In the genomic region with DNA sequence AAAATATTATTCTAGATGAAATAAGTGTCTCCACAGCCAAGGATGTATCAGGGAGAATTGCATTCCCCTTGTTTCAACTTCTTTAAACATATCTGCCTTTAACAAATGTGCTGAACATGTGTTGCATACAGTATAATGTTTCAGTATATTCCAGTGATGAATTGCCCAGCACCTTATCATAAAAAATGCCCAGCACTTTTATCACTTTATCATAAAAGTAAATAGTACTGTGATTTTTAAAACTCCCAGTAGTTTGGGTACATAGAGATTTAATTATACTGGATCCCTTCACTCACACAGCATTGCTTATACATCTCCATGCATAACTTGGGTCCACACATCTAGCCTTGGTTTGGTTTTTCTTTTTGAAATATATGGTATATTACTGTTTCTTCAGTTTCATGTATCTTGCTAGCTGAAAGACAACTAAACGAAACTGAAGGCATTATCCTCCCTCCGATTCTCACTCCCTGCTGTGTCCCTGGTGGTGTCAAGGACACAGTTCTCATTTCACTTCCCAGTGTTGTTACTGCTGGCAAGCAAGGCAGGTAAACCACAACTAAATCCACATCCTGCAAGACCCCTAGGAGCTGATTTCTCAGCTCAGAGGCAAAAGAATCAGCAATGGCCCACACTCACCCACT, we compare ENCODE assay signal across 24 cellular contexts.
DNase-seq lines count a peak whose midpoint lies in the region; ATAC-seq and TF ChIP-seq lines count a peak whose summit lies in the region.
"Had no signal": no experiment of that assay in that cellular context is flagged by ENCODE, and none has a peak within 500 bp of the region (broad histone marks: within the 10 kb centered on the region; RNA-seq: fewer than 3 reads in every experiment).

No MANE protein-coding gene starts in this region.

- WGBS in sigmoid colon, 2 donors, result 51 to 60% methylated on average over 2 of the region's 2 CpGs

- no peak for TF ChIP-seq EP300 in sigmoid colon (IDR thresholded peaks at IDR 0.05)

- H3K4me2 ChIP-seq in DND-41 (ENCODE audit: insufficient read depth, low read length), result no peak overlapping the region
- H3K4me2 ChIP-seq in fibroblast of lung (ENCODE audit: extremely low read depth, insufficient read depth, low read length), result no peak overlapping the region
- no peak overlapping the region for H3K4me2 ChIP-seq in GM23338
- H3K4me2 ChIP-seq: PC-9 had no signal

- H3K9me3 ChIP-seq in DND-41 (ENCODE audit: insufficient read depth, low read length, severe bottlenecking) (no peaks in the 10 kb centered on the region), SJSA1 (replicated peaks) (no peaks in the 10 kb centered on the region), fibroblast of lung (ENCODE audit: control insufficient read depth, insufficient read depth, low read depth, low read length) (no peaks in the 10 kb centered on the region), sigmoid colon (no peaks in the 10 kb centered on the region)
- H3K9me3 ChIP-seq: pancreas had no signal

- H3K4me3 ChIP-seq in DND-41 (ENCODE audit: low read depth in 1 of 2, low read length in 2 of 2), result no peak overlapping the region
- no peak overlapping the region for H3K4me3 ChIP-seq in SJSA1
- H3K4me3 ChIP-seq in fibroblast of lung (replicated peaks in 1 of 4; ENCODE audit: control extremely low read depth in 1 of 4, insufficient read depth in 1 of 4, low read depth in 3 of 4, low read length in 4 of 4), result no peak overlapping the region
- no peak overlapping the region for H3K4me3 ChIP-seq in sigmoid colon
- no peak overlapping the region for H3K4me3 ChIP-seq in GM23338
- H3K4me3 ChIP-seq: dorsolateral prefrontal cortex, pancreas, PC-9, skin epidermis had no signal

- H3K36me3 Mint-ChIP-seq in GM23338 (ENCODE audit: low read depth), result no peaks in the 10 kb centered on the region
- H3K36me3 Mint-ChIP-seq: naive B cell had no signal

- intact Hi-C loops in sigmoid colon (cut with DNase I), result no loop called here

- H3K27me3 ChIP-seq in DND-41 (ENCODE audit: insufficient read depth, low read length, poor library complexity) (no peaks in the 10 kb centered on the region), SJSA1 (replicated peaks) (no peaks in the 10 kb centered on the region), fibroblast of lung (ENCODE audit: control insufficient read depth, insufficient read depth, low read length) (no peaks in the 10 kb centered on the region), sigmoid colon (no peaks in the 10 kb centered on the region), GM23338 (ENCODE audit: insufficient read depth) (no peaks in the 10 kb centered on the region)
- H3K27me3 ChIP-seq: dorsolateral prefrontal cortex, pancreas had no signal

- no peak overlapping the region for H3K27ac Mint-ChIP-seq in GM23338
- H3K27ac Mint-ChIP-seq: T-helper 1 cell treated with Interleukin-12 subunit alpha and Interleukin-12 subunit beta and Interleukin-4 antibody, amounts not matched to agents 30 μg/mL and 1 μg/mL, for 36 hours had no signal

- peak; percentile 88 for ATAC-seq in DND-41 (ENCODE audit: insufficient read depth, low read depth)
- ATAC-seq in GM23338, result no peak
- ATAC-seq: stimulated activated naive CD8-positive, alpha-beta T cell treated with anti-CD3 and anti-CD28 coated beads, Interleukin-15, amount 100 ng/mL, for 72 hours had no signal

- 0 out of 2 replicates have a peak overlapping the region, but pooled peaks have one; percentile 18 for H3K27ac ChIP-seq in DND-41 (ENCODE audit: low read length)
- H3K27ac ChIP-seq in SJSA1, result peak overlapping the region; percentile 67
- peak overlapping the region; percentile 9 for H3K27ac ChIP-seq in fibroblast of lung (ENCODE audit: insufficient read depth, low read length)
- peak overlapping the region in 3 of 4 donors; percentile 35 to 49 (median 38) for H3K27ac ChIP-seq in sigmoid colon
- H3K27ac ChIP-seq in GM23338 (ENCODE audit: low read depth), result no peak overlapping the region
- H3K27ac ChIP-seq: PC-9, WERI-Rb-1 had no signal

- H3K4me3 Mint-ChIP-seq in GM23338, result no peak overlapping the region
- H3K4me3 Mint-ChIP-seq: naive B cell; stimulated activated naive CD8-positive, alpha-beta T cell treated with anti-CD3 and anti-CD28 coated beads, Interleukin-15, amount 100 ng/mL, for 72 hours; T-helper 1 cell treated with Interleukin-12 subunit alpha and Interleukin-12 subunit beta and Interleukin-4 antibody, amounts not matched to agents 30 μg/mL and 1 μg/mL, for 36 hours had no signal

- no peaks in the 10 kb centered on the region for H3K9me3 Mint-ChIP-seq in GM23338
- H3K9me3 Mint-ChIP-seq: stimulated activated naive CD8-positive, alpha-beta T cell treated with anti-CD3 and anti-CD28 coated beads, Interleukin-15, amount 100 ng/mL, for 72 hours; T-helper 1 cell treated with Interleukin-12 subunit alpha and Interleukin-12 subunit beta and Interleukin-4 antibody, amounts not matched to agents 30 μg/mL and 1 μg/mL, for 36 hours had no signal

- H2AFZ ChIP-seq in DND-41 (ENCODE audit: low read depth, low read length) (no peak overlapping the region), fibroblast of lung (ENCODE audit: low read length) (no peak overlapping the region), GM23338 (no peak overlapping the region)
- H2AFZ ChIP-seq: PC-9 had no signal

- DNase-seq in DND-41 (peak; percentile 40), SJSA1 (ENCODE audit: low read depth in 1 of 2, low spot score in 2 of 2) (no peak), fibroblast of lung (ENCODE audit: low read depth in 2 of 2) (no peak), sigmoid colon (no peak), NCI-H510A treated with DMSO at 0.1 percent for 48 hours (lab: John Stamatoyannopoulos, UW) (no peak), GM23338 (ENCODE audit: low spot score) (no peak), Ammon's horn (ENCODE audit: low spot score) (no peak)
- no peak for DNase-seq in activated CD8-positive, alpha-beta memory T cell treated with anti-CD3 and anti-CD28 coated beads, Interleukin-2, amount 50 U/mL, for 4 hours
- DNase-seq: activated CD4-positive, alpha-beta T cell treated with anti-CD3 and anti-CD28 coated beads, Interleukin-2, amount 50 U/mL, for 4 hours; activated gamma-delta T cell treated with Interleukin-2 at 50 U/mL for 16 hours; activated T-cell treated with anti-CD3 and anti-CD28 coated beads for 4 hours; COR-L47; dorsolateral prefrontal cortex; foreskin melanocyte; kidney; naive B cell; NCI-H748 treated with DMSO at 0.1 percent for 48 hours; PC-9; stimulated activated CD4-positive, alpha-beta T cell treated with anti-CD3 and anti-CD28 coated beads, Interleukin-4, amount 100 ng/mL, for 24 hours; stimulated activated naive CD8-positive, alpha-beta T cell treated with anti-CD3 and anti-CD28 coated beads, Interleukin-15, amount 100 ng/mL, for 72 hours; WERI-Rb-1 had no signal

- H3K9me2 ChIP-seq in GM23338 (ENCODE audit: insufficient read depth), result no peaks in the 10 kb centered on the region

- peaks cover 11% of the 10 kb centered on the region for H3K4me1 Mint-ChIP-seq in GM23338
- H3K4me1 Mint-ChIP-seq: naive B cell; stimulated activated naive CD8-positive, alpha-beta T cell treated with anti-CD3 and anti-CD28 coated beads, Interleukin-15, amount 100 ng/mL, for 72 hours had no signal

- no peaks in the 10 kb centered on the region for H3K27me3 Mint-ChIP-seq in GM23338 (ENCODE audit: insufficient read depth, low read depth, poor library complexity)

- TF ChIP-seq POLR2A in sigmoid colon (IDR thresholded peaks at IDR 0.05), result no peak

- H3K79me2 ChIP-seq in DND-41 (ENCODE audit: insufficient read depth, low read length) (no peaks in the 10 kb centered on the region), fibroblast of lung (ENCODE audit: control insufficient read depth, insufficient read depth, low read length) (no peaks in the 10 kb centered on the region), GM23338 (replicated peaks; ENCODE audit: insufficient read depth) (no peaks in the 10 kb centered on the region)

- H4K20me1 ChIP-seq in DND-41 (ENCODE audit: insufficient read depth, low read length) (no peaks in the 10 kb centered on the region), fibroblast of lung (ENCODE audit: control insufficient read depth, extremely low read depth, insufficient read depth, low read length) (no peaks in the 10 kb centered on the region), GM23338 (replicated peaks; ENCODE audit: insufficient read depth) (no peaks in the 10 kb centered on the region)

- TF ChIP-seq CTCF in DND-41 (IDR thresholded peaks at IDR 0.05; ENCODE audit: borderline replicate concordance, extremely low read depth, low read length, poor library complexity, severe bottlenecking) (no peak), fibroblast of lung (conservative IDR thresholded peaks at IDR 0.05 in 1 of 2, IDR thresholded peaks at IDR 0.05 in 1 of 2; ENCODE audit: low read depth in 1 of 2, low read length in 2 of 2) (no peak), sigmoid colon (IDR thresholded peaks at IDR 0.05) (no peak), GM23338 (conservative IDR thresholded peaks at IDR 0.05; ENCODE audit: low read depth in 2 of 2) (no peak)

- H3K36me3 ChIP-seq in DND-41 (ENCODE audit: insufficient read depth, low read length), result no peaks in the 10 kb centered on the region
- H3K36me3 ChIP-seq in SJSA1, result no peaks in the 10 kb centered on the region
- no peaks in the 10 kb centered on the region for H3K36me3 ChIP-seq in fibroblast of lung (ENCODE audit: control insufficient read depth, insufficient read depth, low read length)
- H3K36me3 ChIP-seq in sigmoid colon, result no peaks in the 10 kb centered on the region
- H3K36me3 ChIP-seq in GM23338 (ENCODE audit: insufficient read depth), result no peaks in the 10 kb centered on the region
- H3K36me3 ChIP-seq: pancreas, WERI-Rb-1 had no signal

- H3F3A ChIP-seq in GM23338 (replicated peaks; ENCODE audit: low read depth), result no peaks in the 10 kb centered on the region

- H3K9ac ChIP-seq in DND-41 (ENCODE audit: low read depth, low read length), result no peak overlapping the region
- H3K9ac ChIP-seq in fibroblast of lung (ENCODE audit: insufficient read depth, low read length), result no peak overlapping the region

- peaks cover 11% of the 10 kb centered on the region for H3K4me1 ChIP-seq in DND-41 (ENCODE audit: insufficient read depth, low read length)
- peaks cover 61% of the 10 kb centered on the region for H3K4me1 ChIP-seq in SJSA1 (replicated peaks)
- H3K4me1 ChIP-seq in fibroblast of lung (ENCODE audit: control insufficient read depth, extremely low read depth, insufficient read depth, low read length), result peaks cover 12% of the 10 kb centered on the region
- peaks cover 0 to 7% (median 5%) of the 10 kb centered on the region in 4 donors for H3K4me1 ChIP-seq in sigmoid colon
- no peaks in the 10 kb centered on the region; the same call in 1 of the 2 replicates for H3K4me1 ChIP-seq in GM23338 (ENCODE audit: insufficient read depth)

TF ChIP-seq in GM23338, 12 proteins besides CTCF, POLR2A, EP300 and RAD21 (continues in another document):
- TF ChIP-seq POLR2AphosphoS5 (IDR thresholded peaks at IDR 0.05; ENCODE audit: low read depth), result no peak
- TF ChIP-seq ZNF331 (CRISPR knock-in tag; IDR thresholded peaks at IDR 0.05; ENCODE audit: low read depth), result no peak
- no peak for TF ChIP-seq EZH2phosphoT487 (IDR thresholded peaks at IDR 0.05; ENCODE audit: unreplicated experiment)
- no peak for TF ChIP-seq CREB1 (CRISPR knock-in tag; IDR thresholded peaks at IDR 0.05; ENCODE audit: low read depth)
- no peak for TF ChIP-seq JUNB (IDR thresholded peaks at IDR 0.05; ENCODE audit: unreplicated experiment)
